28 cellular contexts compared by ENCODE assay signal in genomic region chr1:22681564-22682276, GRCh38. TPM values are rescaled to one million over a fixed set of nuclear protein-coding genes. Genes with fewer than 3 reads are reported as not detected.
"Had no signal": no experiment of that assay in that cellular context is flagged by ENCODE, and none has a peak within 500 bp of the region (broad histone marks: within the 10 kb centered on the region; RNA-seq: fewer than 3 reads in every experiment).

No MANE protein-coding gene starts in this region.

- H3K9me3 ChIP-seq: left lung, lower lobe of right lung, ovary, right atrium auricular region, right lobe of liver, stomach, testis, thyroid gland, transverse colon, upper lobe of left lung, vagina had no signal

- H3K27me3 ChIP-seq: ovary, right atrium auricular region, right lobe of liver, testis, thyroid gland had no signal

- DNase-seq: kidney glomerular epithelial cell; left cardiac atrium; left lung; lower lobe of right lung; mammary epithelial cell; mesenchymal stem cell; naive thymus-derived CD8-positive, alpha-beta T cell; ovary; right lobe of liver; stimulated activated CD4-positive, alpha-beta T cell treated with anti-CD3 and anti-CD28 coated beads, Interleukin-12 subunit alpha, Interleukin-12 subunit beta, amount 100 ng/mL, for 4 hours; stimulated activated CD4-positive, alpha-beta T cell treated with anti-CD3 and anti-CD28 coated beads, Interleukin-15, amount 100 ng/mL, for 24 hours; stimulated activated CD4-positive, alpha-beta T cell treated with anti-CD3 and anti-CD28 coated beads, Interleukin-2, amount 100 ng/mL, for 24 hours; stimulated activated CD4-positive, alpha-beta T cell treated with anti-CD3 and anti-CD28 coated beads, Interleukin-4, amount 100 ng/mL, for 1 hour; stimulated activated naive B cell treated with anti-CD40 and anti-IgM and Interleukin-4, amounts not matched to agents 10 μg/mL and 1 μg/mL and 100 μg/mL, for 72 hours; stimulated activated naive CD8-positive, alpha-beta T cell treated with anti-CD3 and anti-CD28 coated beads, Interleukin-15, Interleukin-2, amounts not matched to agents 100 U/mL and 50 U/mL, for 24 hours; stomach; testis; thyroid gland; upper lobe of left lung had no signal

- H3K27ac ChIP-seq: left lung, lower lobe of right lung, ovary, right atrium auricular region, right lobe of liver, stomach, testis, thyroid gland, upper lobe of left lung, vagina had no signal

- H3K4me1 ChIP-seq: left lung, lower lobe of right lung, right atrium auricular region, right lobe of liver, stomach, thyroid gland, upper lobe of left lung, vagina had no signal

- H3K4me3 ChIP-seq: left lung, lower lobe of right lung, ovary, right atrium auricular region, right lobe of liver, smooth muscle cell, stomach, testis, thyroid gland, transverse colon, upper lobe of left lung, vagina had no signal

- ATAC-seq: left cardiac atrium; left lung; lower lobe of right lung; naive thymus-derived CD8-positive, alpha-beta T cell; right lobe of liver; stimulated activated naive B cell treated with anti-CD40 and anti-IgM and Interleukin-4, amounts not matched to agents 10 μg/mL and 1 μg/mL and 100 μg/mL, for 72 hours; stimulated activated naive CD8-positive, alpha-beta T cell treated with anti-CD3 and anti-CD28 coated beads, Interleukin-15, Interleukin-2, amounts not matched to agents 100 U/mL and 50 U/mL, for 24 hours had no signal

- H3K36me3 ChIP-seq: left lung, lower lobe of right lung, ovary, right atrium auricular region, right lobe of liver, stomach, thyroid gland, transverse colon, upper lobe of left lung, vagina had no signal

RNA-seq across cellular contexts. Expression of gene C1QB, which starts 28.7 kb away (rescaled TPM):
- total RNA-seq: mammary epithelial cell; naive thymus-derived CD8-positive, alpha-beta T cell; neural crest cell; progenitor cell of endocrine pancreas; pulmonary artery endothelial cell; renal cortical epithelial cell; smooth muscle cell had no signal
- polyA plus RNA-seq: keratinocyte; mammary epithelial cell; naive thymus-derived CD8-positive, alpha-beta T cell; smooth muscle cell had no signal

RNA-seq across cellular contexts. Expression of gene EPHB2, which starts 28.9 kb away (rescaled TPM):
- polyA plus RNA-seq: naive thymus-derived CD8-positive, alpha-beta T cell had no signal

RNA-seq across cellular contexts. Expression of gene C1QC, which starts 38.3 kb away (rescaled TPM):
- total RNA-seq: mammary epithelial cell, neural crest cell, progenitor cell of endocrine pancreas, pulmonary artery endothelial cell, renal cortical epithelial cell, smooth muscle cell had no signal
- polyA plus RNA-seq: keratinocyte; mammary epithelial cell; naive thymus-derived CD8-positive, alpha-beta T cell; smooth muscle cell had no signal

RNA-seq across cellular contexts. Expression of gene C1QA, which starts 45.3 kb away (rescaled TPM):
- total RNA-seq: mammary epithelial cell, neural crest cell, progenitor cell of endocrine pancreas, pulmonary artery endothelial cell, renal cortical epithelial cell, smooth muscle cell had no signal
- polyA plus RNA-seq: keratinocyte; mammary epithelial cell; naive thymus-derived CD8-positive, alpha-beta T cell; smooth muscle cell had no signal
